34 cellular contexts compared by ENCODE assay signal in genomic region chr18:12352188-12352587, GRCh38.
"Had no signal": no experiment of that assay in that cellular context is flagged by ENCODE, and none has a peak within 500 bp of the region (broad histone marks: within the 10 kb centered on the region; RNA-seq: fewer than 3 reads in every experiment).

No MANE protein-coding gene starts in this region.

- H3K27me3 ChIP-seq: MG63 had no signal

- H3K4me3 ChIP-seq: MG63 had no signal

- DNase-seq: Karpas-422, Kasumi-1, MG63, MM.1S, MV-4-11, NCI-H1048, NCI-H1092, NCI-H1092 treated with DMSO at 0.1 percent for 48 hours, NCI-H1105, NCI-H1105 treated with DMSO at 0.1 percent for 48 hours, NCI-H1417, NCI-H1417 treated with DMSO at 0.1 percent for 48 hours, NCI-H1436, NCI-H1436 treated with DMSO at 0.1 percent for 48 hours, NCI-H146, NCI-H1694, NCI-H1694 treated with DMSO at 0.1 percent for 48 hours, NCI-H187, NCI-H187 treated with DMSO at 0.1 percent for 48 hours, NCI-H1930, NCI-H2029, NCI-H2029 treated with DMSO at 0.1 percent for 48 hours, NCI-H2081, NCI-H2081 treated with DMSO at 0.1 percent for 48 hours, NCI-H2107, NCI-H2171, NCI-H2171 treated with DMSO at 0.1 percent for 48 hours, NCI-H2227 treated with DMSO at 0.1 percent for 48 hours, NCI-H226, NCI-H345, NCI-H446, NCI-H446 treated with DMSO at 0.1 percent for 48 hours, NCI-H510A, NCI-H510A treated with DMSO at 0.1 percent for 48 hours had no signal

- H3K9me3 ChIP-seq: MG63 had no signal
